8 cellular contexts compared by ENCODE assay signal in the genomic region with DNA sequence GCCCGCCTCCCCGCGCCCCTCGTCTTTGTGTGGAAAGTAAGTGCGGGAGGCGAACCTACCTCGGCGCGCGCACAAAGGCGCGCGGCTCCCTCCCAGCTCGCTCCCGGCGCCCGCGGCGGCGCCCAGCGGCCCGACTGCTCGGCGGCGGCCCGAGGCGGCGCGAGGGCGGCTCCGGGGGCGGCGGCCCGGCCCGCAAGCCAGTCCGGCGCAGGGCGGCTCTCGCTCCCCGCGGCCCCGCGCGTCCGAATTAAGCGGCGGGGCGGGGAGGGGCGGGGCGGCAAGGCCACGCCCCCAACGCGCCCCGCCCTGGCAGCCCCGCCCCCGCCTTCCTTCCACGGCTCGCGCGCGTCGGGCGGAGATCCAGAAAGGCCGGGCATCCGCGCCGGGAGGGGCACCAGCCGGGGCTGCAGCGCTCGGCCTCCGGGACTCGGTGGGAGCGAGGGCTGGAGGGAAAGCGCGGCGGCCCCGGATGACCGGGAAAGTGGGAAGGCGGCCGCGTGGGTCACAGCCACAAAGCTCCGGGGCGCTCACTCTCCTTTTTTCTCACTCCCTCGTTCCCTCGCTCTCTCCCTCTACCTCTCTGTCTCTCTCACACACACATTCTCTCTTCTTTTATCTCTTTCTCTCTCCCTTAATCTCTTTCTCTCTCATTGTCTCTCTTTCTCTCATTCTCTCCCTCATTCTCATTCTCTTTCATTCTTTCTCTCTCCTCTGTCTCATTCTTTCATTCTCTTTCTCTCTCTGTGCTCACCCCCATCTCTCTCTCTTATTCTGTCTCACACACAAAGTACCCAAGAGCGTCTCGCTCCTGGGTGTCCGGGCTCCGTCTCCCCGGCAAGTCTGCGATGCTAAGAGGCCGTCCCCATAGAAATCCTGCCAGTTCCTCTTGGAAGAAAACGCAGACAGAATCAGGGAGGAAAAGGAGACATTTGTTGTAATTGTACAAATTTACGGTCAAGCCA.
DNase-seq lines count a peak whose midpoint lies in the region; ATAC-seq and TF ChIP-seq lines count a peak whose summit lies in the region.

No MANE protein-coding gene starts in this region.

- H3K27ac ChIP-seq in HUES64 (ENCODE audit: low read depth, low read length) (no peak overlapping the region), SK-N-SH (ENCODE audit: low read depth in 2 of 2, low read length in 1 of 2) (peak overlapping the region in 1 of 2 experiments; percentile 43; a peak in 1 of 4 replicates), adipose tissue (ENCODE audit: low read depth, low read length) (peak overlapping the region; percentile 46), heart left ventricle (peak overlapping the region in 10 of 12 donors; percentile 37 to 83 (median 70)), parathyroid adenoma (peak overlapping the region; percentile 80), upper lobe of left lung (peak overlapping the region; percentile 54 to 87 (median 80))

- under 1% methylated on average over 93 of the region's 94 CpGs for WGBS in HUES64
- WGBS in SK-N-SH (ENCODE audit: low lambda C conversion rate): 3% methylated on average over 28 of the region's 94 CpGs
- 1 to 2% (median 1%) methylated on average over 40 to 93 of the region's 94 CpGs for WGBS in adipose tissue, 3 donors
- WGBS in heart left ventricle, 4 donors: 2 to 5% (median 2%) methylated on average over 30 to 94 of the region's 94 CpGs
- WGBS in upper lobe of left lung, 2 donors: 3% methylated on average over 22 to 37 of the region's 94 CpGs

- H3K4me1 ChIP-seq in HUES64 (ENCODE audit: insufficient read depth, low read length) (peaks cover 8% of the 10 kb centered on the region), SK-N-SH (ENCODE audit: control insufficient read depth in 1 of 2, insufficient read depth in 2 of 2, low read depth in 1 of 2, low read length in 1 of 2) (peaks cover 7 to 11% of the 10 kb centered on the region in 2 experiments; a peak in 3 of 4 replicates), heart left ventricle (peaks cover 0 to 45% (median 14%) of the 10 kb centered on the region in 12 donors), parathyroid adenoma (peaks cover 15% of the 10 kb centered on the region), upper lobe of left lung (peaks cover 29 to 37% (median 32%) of the 10 kb centered on the region in 4 donors)

- H3K9ac ChIP-seq in HUES64 (ENCODE audit: low read depth, low read length): peak overlapping the region; percentile 66
- peak overlapping the region; percentile 36; the same call in 1 of the 2 replicates for H3K9ac ChIP-seq in SK-N-SH
- peak overlapping the region; percentile 40 for H3K9ac ChIP-seq in parathyroid adenoma

- TF ChIP-seq RAD21 in SK-N-SH (IDR thresholded peaks at IDR 0.05; ENCODE audit: low read length): no peak

- TF ChIP-seq CTCF in SK-N-SH (IDR thresholded peaks at IDR 0.05): no peak
- TF ChIP-seq CTCF in heart left ventricle (IDR thresholded peaks at IDR 0.05): no peak
- TF ChIP-seq CTCF in parathyroid adenoma (IDR thresholded peaks at IDR 0.05): no peak
- no peak for TF ChIP-seq CTCF in upper lobe of left lung (IDR thresholded peaks at IDR 0.05)

- H3K36me3 ChIP-seq in HUES64 (ENCODE audit: insufficient read depth, low read length) (no peaks in the 10 kb centered on the region), SK-N-SH (replicated peaks in 1 of 2; ENCODE audit: control insufficient read depth in 1 of 2, insufficient read depth in 2 of 2, low read length in 1 of 2) (no peaks in the 10 kb centered on the region), heart left ventricle (peaks cover 0 to 16% (median 0%) of the 10 kb centered on the region in 9 donors), parathyroid adenoma (ENCODE audit: control insufficient read depth, insufficient read depth, low read length) (no peaks in the 10 kb centered on the region), upper lobe of left lung (peaks cover 0 to 6% (median 0%) of the 10 kb centered on the region in 4 donors)

- ATAC-seq in GM21367 (IDR thresholded peaks at IDR 0.05; ENCODE audit: unreplicated experiment) (peak; percentile 37), heart left ventricle (peak; percentile 76 to 97 (median 94)), upper lobe of left lung (ENCODE audit: low FRiP score in 2 of 2) (peak; percentile 88 to 97)

- in situ Hi-C loops in Caki2 (cut with HindIII; ENCODE audit: low pct_unique_long_range_greater_than_20kb, low sequenced_read_pairs): no loop called here

- H3K9me2 ChIP-seq in SK-N-SH: no peaks in the 10 kb centered on the region

- peak in 1 of 2 donors; percentile 64 for TF ChIP-seq POLR2A in heart left ventricle (IDR thresholded peaks at IDR 0.05)
- peak in 3 of 4 donors; percentile 40 to 89 (median 74) for TF ChIP-seq POLR2A in upper lobe of left lung (IDR thresholded peaks at IDR 0.05)

- H3F3A ChIP-seq in SK-N-SH (replicated peaks; ENCODE audit: insufficient read depth): peaks cover 4% of the 10 kb centered on the region

- H3K4me3 ChIP-seq in HUES64 (ENCODE audit: low read length) (peak overlapping the region; percentile 77), SK-N-SH (ENCODE audit: low read depth in 2 of 2, low read length in 1 of 2) (peak overlapping the region; percentile 48 to 58), heart left ventricle (peak overlapping the region; percentile 39 to 78 (median 65)), parathyroid adenoma (ENCODE audit: low read depth, low read length) (peak overlapping the region; percentile 75), upper lobe of left lung (peak overlapping the region; percentile 55 to 78 (median 65))

- DNase-seq in Caki2 (ENCODE audit: low read depth) (peak; percentile 69), SK-N-SH (peak; percentile 95), heart left ventricle (peak; percentile 80 to 93 (median 88)), upper lobe of left lung (peak; percentile 83 to 96)

- intact Hi-C loops in heart left ventricle (cut with DNase I): loop anchor here in 4 of 10 donors (5.0 to 10.0 kb wide), 4 partner anchors 220 to 490 kb away; a partner anchor contains a TSS

- no peaks in the 10 kb centered on the region for H3K79me2 ChIP-seq in SK-N-SH (ENCODE audit: insufficient read depth)
- H3K79me2 ChIP-seq in parathyroid adenoma: peaks cover 8% of the 10 kb centered on the region

- TF ChIP-seq EP300 in SK-N-SH (IDR thresholded peaks at IDR 0.05; ENCODE audit: borderline replicate concordance in 1 of 2, low read depth in 1 of 2, low read length in 1 of 2) (no peak), upper lobe of left lung (IDR thresholded peaks at IDR 0.05) (peak in 1 of 4 donors; percentile 35)

- no peaks in the 10 kb centered on the region for H4K20me1 ChIP-seq in SK-N-SH (ENCODE audit: insufficient read depth)

- H3K4me2 ChIP-seq in SK-N-SH: peak overlapping the region; percentile 92
- peak overlapping the region; percentile 99 for H3K4me2 ChIP-seq in parathyroid adenoma (ENCODE audit: low read length)

- no peaks in the 10 kb centered on the region for H3K9me3 ChIP-seq in HUES64 (ENCODE audit: insufficient read depth, low read depth, low read length)
- no peaks in the 10 kb centered on the region for H3K9me3 ChIP-seq in SK-N-SH
- no peaks in the 10 kb centered on the region for H3K9me3 ChIP-seq in heart left ventricle
- no peaks in the 10 kb centered on the region for H3K9me3 ChIP-seq in parathyroid adenoma (ENCODE audit: control insufficient read depth, low read length)
- H3K9me3 ChIP-seq in upper lobe of left lung: no peaks in the 10 kb centered on the region

- H2AFZ ChIP-seq in SK-N-SH (ENCODE audit: low read depth) (peak overlapping the region; percentile 91), parathyroid adenoma (peak overlapping the region; percentile 75)

- CTCF ChIA-PET in SK-N-SH (lab: Yijun Ruan, JAX): interaction anchor here (0.6 to 1.0 kb wide), 2 partner anchors 13 to 684 kb away, joined by 3 read pairs; no protein-coding TSS in a partner anchor

- POLR2A ChIA-PET in SK-N-SH (lab: Yijun Ruan, JAX): interaction anchor here (0.6 to 0.9 kb wide), 3 partner anchors 63 to 233 kb away, joined by 3 to 4 read pairs (median 3); a partner anchor contains a TSS

- H3K27me3 ChIP-seq in HUES64 (ENCODE audit: insufficient read depth, low read length) (peaks cover 30% of the 10 kb centered on the region), SK-N-SH (ENCODE audit: insufficient read depth) (0 out of 2 replicates have a peak, but pooled peaks cover 16% of the 10 kb centered on the region), heart left ventricle (no peaks in the 10 kb centered on the region), parathyroid adenoma (ENCODE audit: control insufficient read depth, insufficient read depth, low read length) (no peaks in the 10 kb centered on the region), upper lobe of left lung (no peaks in the 10 kb centered on the region)

TF ChIP-seq in SK-N-SH, 30 proteins besides CTCF, POLR2A, EP300 and RAD21 (continues in another document):
- no peak for TF ChIP-seq RCOR1 (IDR thresholded peaks at IDR 0.05; ENCODE audit: low read length)
- no peak for TF ChIP-seq FOSL2 (IDR thresholded peaks at IDR 0.05; ENCODE audit: borderline replicate concordance, low read depth)
- no peak for TF ChIP-seq ELF1 (IDR thresholded peaks at IDR 0.05)
- no peak for TF ChIP-seq GABPA (IDR thresholded peaks at IDR 0.05; ENCODE audit: low read depth)
- peak; percentile 50; the same call in 1 of the 2 replicates for TF ChIP-seq MXI1 (IDR thresholded peaks at IDR 0.05; ENCODE audit: low read depth, low read length)
- TF ChIP-seq, protein P1, sequence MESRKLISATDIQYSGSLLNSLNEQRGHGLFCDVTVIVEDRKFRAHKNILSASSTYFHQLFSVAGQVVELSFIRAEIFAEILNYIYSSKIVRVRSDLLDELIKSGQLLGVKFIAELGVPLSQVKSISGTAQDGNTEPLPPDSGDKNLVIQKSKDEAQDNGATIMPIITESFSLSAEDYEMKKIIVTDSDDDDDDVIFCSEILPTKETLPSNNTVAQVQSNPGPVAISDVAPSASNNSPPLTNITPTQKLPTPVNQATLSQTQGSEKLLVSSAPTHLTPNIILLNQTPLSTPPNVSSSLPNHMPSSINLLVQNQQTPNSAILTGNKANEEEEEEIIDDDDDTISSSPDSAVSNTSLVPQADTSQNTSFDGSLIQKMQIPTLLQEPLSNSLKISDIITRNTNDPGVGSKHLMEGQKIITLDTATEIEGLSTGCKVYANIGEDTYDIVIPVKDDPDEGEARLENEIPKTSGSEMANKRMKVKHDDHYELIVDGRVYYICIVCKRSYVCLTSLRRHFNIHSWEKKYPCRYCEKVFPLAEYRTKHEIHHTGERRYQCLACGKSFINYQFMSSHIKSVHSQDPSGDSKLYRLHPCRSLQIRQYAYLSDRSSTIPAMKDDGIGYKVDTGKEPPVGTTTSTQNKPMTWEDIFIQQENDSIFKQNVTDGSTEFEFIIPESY (IDR thresholded peaks at IDR 0.05; ENCODE audit: borderline replicate concordance, low read depth): no peak
- TF ChIP-seq RFX5 (IDR thresholded peaks at IDR 0.05; ENCODE audit: low read length): no peak
- TF ChIP-seq NRF1 (IDR thresholded peaks at IDR 0.05; ENCODE audit: low read depth, low read length): no peak
- TF ChIP-seq FOXM1 (IDR thresholded peaks at IDR 0.05; ENCODE audit: low read depth): no peak
- TF ChIP-seq MEF2A (IDR thresholded peaks at IDR 0.05; ENCODE audit: borderline replicate concordance, low read depth): no peak
- TF ChIP-seq TEAD4 (IDR thresholded peaks at IDR 0.05; ENCODE audit: borderline replicate concordance, insufficient read depth): no peak
- TF ChIP-seq YY1 (IDR thresholded peaks at IDR 0.05; ENCODE audit: low read depth): no peak

Comparison
In these comparisons a context has a peak if more than half of its experiments do, and no peak if none do; other contexts are left out.
1. ATAC-seq: peak in every context shown above with its lines; median percentile 94 in heart left ventricle; 92 in upper lobe of left lung; 37 in GM21367.